ENCODE assay signal across 10 cellular contexts in the genomic region with DNA sequence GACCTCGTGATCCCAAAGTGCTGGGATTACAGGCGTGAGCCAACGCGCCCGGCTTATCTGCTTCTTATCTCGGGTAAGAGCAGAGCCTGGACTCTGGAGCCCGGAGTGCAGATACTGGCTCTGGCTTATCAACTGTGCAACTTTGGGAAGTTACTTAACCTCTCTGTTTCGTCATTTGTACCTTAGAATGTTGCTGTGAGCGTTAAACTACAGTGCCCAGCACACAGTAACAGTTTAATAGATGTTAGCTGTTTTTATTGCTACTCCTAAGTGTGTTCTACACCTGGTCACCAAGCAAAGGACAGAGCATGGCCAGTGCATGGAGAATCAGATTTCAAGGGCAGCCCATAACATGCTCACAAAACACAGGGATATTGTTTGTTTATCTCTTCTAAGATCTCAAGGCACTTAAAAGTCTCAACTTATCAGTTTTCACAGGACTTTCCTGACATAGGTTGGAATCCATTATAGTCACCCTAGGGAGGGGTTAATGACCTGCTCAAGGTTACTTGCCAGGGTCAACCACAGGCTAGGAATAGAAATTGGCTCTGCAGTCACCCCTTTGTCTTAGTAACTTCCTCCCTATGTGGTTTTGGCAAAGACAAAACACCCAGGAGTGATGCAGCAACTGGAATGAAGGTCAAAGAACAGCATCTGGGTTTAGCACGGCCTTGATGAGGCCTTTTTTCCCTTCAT. TPM values are rescaled to one million over a fixed set of nuclear protein-coding genes. Genes with fewer than 3 reads are reported as not detected.
A peak's percentile ranks its signal among the peaks of the same experiment; 100 is the strongest.
DNase-seq lines count a peak whose midpoint lies in the region; ATAC-seq, FAIRE-seq and TF ChIP-seq lines count a peak whose summit lies in the region.
"Had no signal": no experiment of that assay in that cellular context is flagged by ENCODE, and none has a peak within 500 bp of the region (broad histone marks: within the 10 kb centered on the region; RNA-seq: fewer than 3 reads in every experiment).

No MANE protein-coding gene starts in this region.

- no peak overlapping the region for H3K9ac ChIP-seq in HepG2 (ENCODE audit: insufficient read depth, low read depth, low read length)

- H4K20me1 ChIP-seq in HepG2 (ENCODE audit: insufficient read depth, low read length) = no peaks in the 10 kb centered on the region

- POLR2A ChIA-PET in HepG2 (lab: Yijun Ruan, JAX) = interaction anchor here (1.2 to 5.8 kb wide), 5 partner anchors 8 to 84 kb away, joined by 3 to 43 read pairs (median 5); no protein-coding TSS in a partner anchor

- H2AFZ ChIP-seq in HepG2 (ENCODE audit: low read length) = no peak overlapping the region

- 0% methylated on average over 10 of the region's 10 CpGs for WGBS in HepG2 (ENCODE audit: low lambda C conversion rate)

- no TSS peak for BruUV-seq in HepG2 (replicated peaks; lab: Mats Ljungman, UMichigan)

- H3K4me2 ChIP-seq in HepG2 (ENCODE audit: low read depth, low read length) = peak overlapping the region; percentile 63

- CTCF ChIA-PET in HepG2 (lab: Yijun Ruan, JAX; ENCODE audit: low intra/inter-chr PET ratio, low total read pairs) = no interaction called here

- peaks cover 72% of the 10 kb centered on the region for H3K4me1 ChIP-seq in HepG2 (ENCODE audit: insufficient read depth, low read length)

- TF ChIP-seq CTCF in HepG2 (CRISPR knock-in tag; IDR thresholded peaks at IDR 0.05) = no peak

- ATAC-seq in HepG2 (peak; percentile 86), GM21717 (IDR thresholded peaks at IDR 0.05; ENCODE audit: unreplicated experiment) (no peak), HG02938 (IDR thresholded peaks at IDR 0.05; ENCODE audit: unreplicated experiment) (no peak)
- ATAC-seq: activated T-cell treated with anti-CD3 and anti-CD28 coated beads, Interleukin-2, amount 50 U/mL, for 4 hours had no signal

- DNase-seq in A172 (ENCODE audit: low spot score) = peak; percentile 95
- peak; percentile 66 for DNase-seq in astrocyte of the hippocampus (ENCODE audit: low read depth, low spot score)
- DNase-seq in HepG2 (ENCODE audit: low spot score) = peak; percentile 93
- DNase-seq in stimulated activated CD4-positive, alpha-beta T cell treated with anti-CD3 and anti-CD28 coated beads, Interleukin-4, amount 100 ng/mL, for 1 hour = no peak
- DNase-seq in inferior parietal cortex (ENCODE audit: extremely low spot score) = no peak
- DNase-seq: activated T-cell treated with anti-CD3 and anti-CD28 coated beads, Interleukin-2, amount 50 U/mL, for 4 hours; NCI-H524 had no signal

- H3K27me3 ChIP-seq in HepG2 (ENCODE audit: control insufficient read depth in 1 of 2, insufficient read depth in 2 of 2, low read length in 2 of 2) = no peaks in the 10 kb centered on the region

- TF ChIP-seq EP300 in Ishikawa (IDR thresholded peaks at IDR 0.05; ENCODE audit: borderline replicate concordance) = peak; percentile 84
- TF ChIP-seq EP300 in HepG2 (IDR thresholded peaks at IDR 0.05; ENCODE audit: low read depth in 2 of 2, low read length in 2 of 2) = peak in 1 of 2 experiments; percentile 69; a peak in 2 of 4 replicates
- TF ChIP-seq EP300 in HepG2 (CRISPR knock-in tag; IDR thresholded peaks at IDR 0.05; ENCODE audit: borderline replicate concordance) = peak; percentile 58

- peak overlapping the region; percentile 74 for H3K27ac ChIP-seq in HepG2 (ENCODE audit: extremely low read length, insufficient read depth, low read length)

- no peaks in the 10 kb centered on the region for H3K79me2 ChIP-seq in HepG2 (ENCODE audit: insufficient read depth, low read length)

- no peak overlapping the region; a peak in 1 of 6 replicates for H3K4me3 ChIP-seq in HepG2 (replicated peaks in 1 of 3; ENCODE audit: insufficient read depth in 1 of 3, low read depth in 2 of 3, low read length in 3 of 3)

- H3K36me3 ChIP-seq in HepG2 (replicated peaks in 1 of 2; ENCODE audit: control insufficient read depth in 1 of 2, insufficient read depth in 2 of 2, low read length in 2 of 2) = no peaks in the 10 kb centered on the region

- TF ChIP-seq RAD21 in Ishikawa (IDR thresholded peaks at IDR 0.05; ENCODE audit: low read depth) = no peak
- TF ChIP-seq RAD21 in HepG2 (CRISPR knock-in tag; IDR thresholded peaks at IDR 0.05) = no peak

- in situ Hi-C loops in HepG2 (cut with HindIII; ENCODE audit: extremely low pct_ligation_motif_present, low pct_unique_long_range_greater_than_20kb) = no loop called here

- intact Hi-C loops in HepG2 (cut with micrococcal nuclease; ENCODE audit: unreplicated experiment) = loop anchor here (2.0 kb wide), 1 partner anchor 14 kb away; no protein-coding TSS in a partner anchor

- peak; percentile 95 for FAIRE-seq in HepG2 (lab: Jason Lieb, UNC)

- no peaks in the 10 kb centered on the region for H3K9me3 ChIP-seq in HepG2 (ENCODE audit: low read length)

- TF ChIP-seq POLR2A in HepG2 (IDR thresholded peaks at IDR 0.05; ENCODE audit: insufficient read depth in 1 of 2, low read depth in 2 of 2, low read length in 2 of 2) = no peak

TF ChIP-seq in Ishikawa, 13 proteins besides CTCF, POLR2A, EP300 and RAD21 (continues in another document):
- TF ChIP-seq, protein P1, sequence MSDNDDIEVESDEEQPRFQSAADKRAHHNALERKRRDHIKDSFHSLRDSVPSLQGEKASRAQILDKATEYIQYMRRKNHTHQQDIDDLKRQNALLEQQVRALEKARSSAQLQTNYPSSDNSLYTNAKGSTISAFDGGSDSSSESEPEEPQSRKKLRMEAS (IDR thresholded peaks at IDR 0.05) = no peak
- TF ChIP-seq FOXM1 (IDR thresholded peaks at IDR 0.05; ENCODE audit: borderline replicate concordance, low read depth) = peak; percentile 52; the same call in 1 of the 2 replicates
- TF ChIP-seq ZBTB7A (IDR thresholded peaks at IDR 0.05; ENCODE audit: low read depth) = no peak

TF ChIP-seq in HepG2, 621 proteins besides CTCF, POLR2A, EP300 and RAD21 (continues in another document):
- TF ChIP-seq GTF2F1 (IDR thresholded peaks at IDR 0.05; ENCODE audit: low read length) = no peak
- no peak for TF ChIP-seq MIER2 (CRISPR knock-in tag; IDR thresholded peaks at IDR 0.05)
- no peak for TF ChIP-seq SYNCRIP (IDR thresholded peaks at IDR 0.05; ENCODE audit: insufficient read depth, low read depth, low read length)

RNA-seq across cellular contexts. Expression of gene SRP9, which starts 22.5 kb away (rescaled TPM):
- total RNA-seq in A172 (2014; rRNA removed; shearing (Covaris generic)) = 1,029 and 1,161 TPM in 2 replicates
- 251 and 524 TPM in 2 replicates for total RNA-seq in HepG2 (2016; rRNA removed; fragmentation: Illumina TruSeq; extraction: Trizol)
- total RNA-seq in HepG2 (2016; cell fraction: cytosol; rRNA removed; fragmentation: Illumina TruSeq; extraction: Trizol; ENCODE audit: low read depth) = 34.2 and 43.4 TPM in 2 replicates
- total RNA-seq in HepG2 (2016; cell fraction: insoluble cytoplasmic fraction; rRNA removed; fragmentation: Illumina TruSeq; extraction: Trizol) = 284 and 524 TPM in 2 replicates
- 119 and 121 TPM in 2 replicates for total RNA-seq in HepG2 (2016; cell fraction: membrane; rRNA removed; fragmentation: Illumina TruSeq; extraction: Trizol)
- total RNA-seq in HepG2 (2016; cell fraction: nucleus; rRNA removed; fragmentation: Illumina TruSeq; extraction: Trizol) = 114 and 119 TPM in 2 replicates
- 217 and 307 TPM in 2 replicates for polyA plus RNA-seq in HepG2 (2011; rRNA removed)
- polyA plus RNA-seq in HepG2 (2011; cell fraction: cytosol; rRNA removed) = 155 and 238 TPM in 2 replicates
- 51.6 and 71.1 TPM in 2 replicates for polyA plus RNA-seq in HepG2 (2011; cell fraction: nucleus; rRNA removed)
- polyA plus RNA-seq in HepG2 (2012) = 199 and 240 TPM in 2 replicates
- 47.7 and 66.3 TPM in 2 replicates for polyA plus RNA-seq in HepG2 (2016; cell fraction: cytosol; fragmentation: Illumina TruSeq; extraction: Trizol; ENCODE audit: low read depth)
- polyA plus RNA-seq in HepG2 (2016; cell fraction: insoluble cytoplasmic fraction; fragmentation: Illumina TruSeq; extraction: Trizol; ENCODE audit: low read depth) = 592 and 651 TPM in 2 replicates
- polyA plus RNA-seq in HepG2 (2016; cell fraction: membrane; fragmentation: Illumina TruSeq; extraction: Trizol; ENCODE audit: low read depth) = 142 and 155 TPM in 2 replicates
- 229 and 237 TPM in 2 replicates for polyA plus RNA-seq in HepG2 (2016; cell fraction: nucleus; fragmentation: Illumina TruSeq; extraction: Trizol; ENCODE audit: insufficient read depth, low read depth)
- polyA minus RNA-seq in HepG2 (2011; rRNA and poly(A)+ RNA removed; ENCODE audit: low replicate concordance) = 170 and 215 TPM in 2 replicates
- 83.5 and 103 TPM in 2 replicates for polyA minus RNA-seq in HepG2 (2011; cell fraction: cytosol; rRNA and poly(A)+ RNA removed)
- 38.2 and 45.3 TPM in 2 replicates for polyA minus RNA-seq in HepG2 (2011; cell fraction: nucleus; rRNA and poly(A)+ RNA removed)

RNA-seq across cellular contexts. Expression of gene EPHX1, which starts 54.8 kb away (rescaled TPM):
- total RNA-seq in A172 (2014; rRNA removed; shearing (Covaris generic)) = 32.3 and 34.2 TPM in 2 replicates
- 28.8 and 36.5 TPM in 2 replicates for total RNA-seq in HepG2 (2016; rRNA removed; fragmentation: Illumina TruSeq; extraction: Trizol)
- total RNA-seq in HepG2 (2016; cell fraction: cytosol; rRNA removed; fragmentation: Illumina TruSeq; extraction: Trizol; ENCODE audit: low read depth) = 20.0 and 23.1 TPM in 2 replicates
- total RNA-seq in HepG2 (2016; cell fraction: insoluble cytoplasmic fraction; rRNA removed; fragmentation: Illumina TruSeq; extraction: Trizol) = 20.9 and 35.8 TPM in 2 replicates
- total RNA-seq in HepG2 (2016; cell fraction: membrane; rRNA removed; fragmentation: Illumina TruSeq; extraction: Trizol) = 36.4 and 40.0 TPM in 2 replicates
- total RNA-seq in HepG2 (2016; cell fraction: nucleus; rRNA removed; fragmentation: Illumina TruSeq; extraction: Trizol) = 48.7 and 54.7 TPM in 2 replicates
- polyA plus RNA-seq in HepG2 (2011; rRNA removed) = 27.7 and 38.3 TPM in 2 replicates
- polyA plus RNA-seq in HepG2 (2011; cell fraction: cytosol; rRNA removed) = 18.6 and 23.4 TPM in 2 replicates
- polyA plus RNA-seq in HepG2 (2011; cell fraction: nucleus; rRNA removed) = 29.6 and 32.2 TPM in 2 replicates
- polyA plus RNA-seq in HepG2 (2012) = 80.6 and 134 TPM in 2 replicates
- polyA plus RNA-seq in HepG2 (2016; cell fraction: cytosol; fragmentation: Illumina TruSeq; extraction: Trizol; ENCODE audit: low read depth) = 67.8 and 68.1 TPM in 2 replicates
- polyA plus RNA-seq in HepG2 (2016; cell fraction: insoluble cytoplasmic fraction; fragmentation: Illumina TruSeq; extraction: Trizol; ENCODE audit: low read depth) = 43.8 and 55.8 TPM in 2 replicates
- polyA plus RNA-seq in HepG2 (2016; cell fraction: membrane; fragmentation: Illumina TruSeq; extraction: Trizol; ENCODE audit: low read depth) = 77.2 and 87.4 TPM in 2 replicates
- 134 and 141 TPM in 2 replicates for polyA plus RNA-seq in HepG2 (2016; cell fraction: nucleus; fragmentation: Illumina TruSeq; extraction: Trizol; ENCODE audit: insufficient read depth, low read depth)
- 20.7 and 23.4 TPM in 2 replicates for polyA minus RNA-seq in HepG2 (2011; rRNA and poly(A)+ RNA removed; ENCODE audit: low replicate concordance)
- polyA minus RNA-seq in HepG2 (2011; cell fraction: cytosol; rRNA and poly(A)+ RNA removed) = 21.0 and 23.9 TPM in 2 replicates
- 15.3 and 18.4 TPM in 2 replicates for polyA minus RNA-seq in HepG2 (2011; cell fraction: nucleus; rRNA and poly(A)+ RNA removed)

Comparison
In these comparisons a context has a peak if more than half of its experiments do, and no peak if none do; other contexts are left out.
1. DNase-seq: peak in A172 (single experiment), astrocyte of the hippocampus (single experiment) and HepG2 (single experiment); none in stimulated activated CD4-positive, alpha-beta T cell treated with anti-CD3 and anti-CD28 coated beads, Interleukin-4, amount 100 ng/mL, for 1 hour (single experiment) and inferior parietal cortex (single experiment).